8 cellular contexts compared by ENCODE assay signal in genomic region chr4:102501635-102502382, GRCh38. TPM values are rescaled to one million over a fixed set of nuclear protein-coding genes. Genes with fewer than 3 reads are reported as not detected.
A peak's percentile ranks its signal among the peaks of the same experiment; 100 is the strongest.
DNase-seq lines count a peak whose midpoint lies in the region; ATAC-seq and TF ChIP-seq lines count a peak whose summit lies in the region.

No MANE protein-coding gene starts in this region.

- H3K9me3 ChIP-seq in GM23248 (ENCODE audit: low read depth) (no peaks in the 10 kb centered on the region), KOPT-K1 (ENCODE audit: insufficient read depth, low read length, poor library complexity, severe bottlenecking) (no peaks in the 10 kb centered on the region), parathyroid adenoma (ENCODE audit: control insufficient read depth, low read length) (no peaks in the 10 kb centered on the region)

- peak overlapping the region; percentile 99 for H3K4me3 ChIP-seq in GM23248
- peak overlapping the region; percentile 92 for H3K4me3 ChIP-seq in parathyroid adenoma (ENCODE audit: low read depth, low read length)

- H3K36me3 ChIP-seq in GM23248 (ENCODE audit: low read depth), result no peaks in the 10 kb centered on the region
- H3K36me3 ChIP-seq in KOPT-K1 (ENCODE audit: insufficient read depth, low read length), result no peaks in the 10 kb centered on the region
- H3K36me3 ChIP-seq in parathyroid adenoma (ENCODE audit: control insufficient read depth, insufficient read depth, low read length), result no peaks in the 10 kb centered on the region

- H3K27ac ChIP-seq in GM23248 (peak overlapping the region; percentile 93), KOPT-K1 (ENCODE audit: low read depth, low read length, poor library complexity, severe bottlenecking) (peak overlapping the region; percentile 69), parathyroid adenoma (peak overlapping the region; percentile 97)

- intact Hi-C loops in Right ventricle myocardium superior (cut with DNase I), result loop anchor here (10.0 kb wide), 1 partner anchor 53 kb away; no protein-coding TSS in a partner anchor

- in situ Hi-C loops in G401 (cut with HindIII; ENCODE audit: low sequenced_read_pairs), result no loop called here
- in situ Hi-C loops in GM23248 (cut with MboI), result no loop called here

- peaks cover 27% of the 10 kb centered on the region for H3F3A ChIP-seq in GM23248 (ENCODE audit: insufficient read depth)

- H3K27me3 ChIP-seq in GM23248 (replicated peaks; ENCODE audit: insufficient read depth) (no peaks in the 10 kb centered on the region), parathyroid adenoma (ENCODE audit: control insufficient read depth, insufficient read depth, low read length) (no peaks in the 10 kb centered on the region)

- TF ChIP-seq CTCF in parathyroid adenoma (IDR thresholded peaks at IDR 0.05), result no peak

- H3K79me2 ChIP-seq in GM23248 (ENCODE audit: insufficient read depth) (peaks cover 57% of the 10 kb centered on the region), parathyroid adenoma (peaks cover 9% of the 10 kb centered on the region)

- DNase-seq in G401 (ENCODE audit: low spot score) (peak; percentile 79), GM23248 (peak; percentile 87), SKM-1 (lab: John Stamatoyannopoulos, UW; ENCODE audit: unreplicated experiment) (peak; percentile 82), Right ventricle myocardium superior (peak; percentile 83), ureter (ENCODE audit: low spot score) (peak; percentile 85)
- peak; percentile 37 for DNase-seq in activated naive CD8-positive, alpha-beta T cell treated with anti-CD3 and anti-CD28 coated beads, Interleukin-2, amount 50 U/mL, for 16 hours (ENCODE audit: low read depth, low spot score)

- H3K9ac ChIP-seq in GM23248 (peak overlapping the region; percentile 97), parathyroid adenoma (peak overlapping the region; percentile 73)

- H4K20me1 ChIP-seq in GM23248 (ENCODE audit: insufficient read depth), result no peaks in the 10 kb centered on the region; the same call in 1 of the 2 replicates

- H2AFZ ChIP-seq in GM23248 (peak overlapping the region; percentile 90), parathyroid adenoma (peak overlapping the region; percentile 96)

- H3K4me2 ChIP-seq in GM23248 (ENCODE audit: unreplicated experiment) (peak overlapping the region; percentile 96), parathyroid adenoma (ENCODE audit: low read length) (peak overlapping the region; percentile 85)

- no peaks in the 10 kb centered on the region for H3K9me2 ChIP-seq in GM23248 (ENCODE audit: insufficient read depth)

- ATAC-seq in Right ventricle myocardium superior (ENCODE audit: poor library complexity), result peak; percentile 80

- H3K4me1 ChIP-seq in GM23248 (ENCODE audit: insufficient read depth) (peaks cover 40% of the 10 kb centered on the region), parathyroid adenoma (peaks cover 2% of the 10 kb centered on the region)

- 1% methylated on average over 34 to 38 of the region's 63 CpGs for WGBS in GM23248 (ENCODE audit: low coverage in 1 of 2, low lambda C conversion rate in 2 of 2, missing lambda C conversion rate in 2 of 2), 2 experiments

RNA-seq across cellular contexts. Expression of gene NFKB1, which starts 0.7 kb away (rescaled TPM):
- 14.6 and 16.6 TPM in 2 replicates for total RNA-seq in G401 (2014; rRNA removed; shearing (Covaris generic))
- 25.7 and 30.2 TPM in 2 replicates for total RNA-seq in GM23248 (2014; rRNA removed; shearing (Covaris generic))
- polyA plus RNA-seq in GM23248 (2016; fragmentation: Nextera tagmentation; extraction: Ambion mirVana), result 5.5 and 5.8 TPM in 2 replicates
- total RNA-seq in Right ventricle myocardium superior (18.9 TPM), ureter (55.4 TPM)

Comparison
In these comparisons a context has a peak if more than half of its experiments do, and no peak if none do; other contexts are left out.
1. Peak in every context shown above with its lines: DNase-seq, ATAC-seq, H3K4me3 ChIP-seq and H3K27ac ChIP-seq.
2. DNase-seq: peak in every context shown above with its lines; median percentile 87 in GM23248; 85 in ureter; 83 in Right ventricle myocardium superior; 82 in SKM-1; 79 in G401; 37 in activated naive CD8-positive, alpha-beta T cell treated with anti-CD3 and anti-CD28 coated beads, Interleukin-2, amount 50 U/mL, for 16 hours.